Comparison of ENCODE assay signal across 19 cellular contexts in genomic region chr4:124973716-124974115, GRCh38.
"Had no signal": no experiment of that assay in that cellular context is flagged by ENCODE, and none has a peak within 500 bp of the region (broad histone marks: within the 10 kb centered on the region; RNA-seq: fewer than 3 reads in every experiment).

No MANE protein-coding gene starts in this region.

- H3K4me3 Mint-ChIP-seq: naive B cell; stimulated activated effector memory CD8-positive, alpha-beta T cell treated with anti-CD3 and anti-CD28 coated beads, Interleukin-12 subunit alpha, Interleukin-12 subunit beta, amount 100 ng/mL, for 72 hours had no signal

- ATAC-seq: gastroesophageal sphincter; lower lobe of right lung; psoas muscle; right lobe of liver; stimulated activated effector memory CD8-positive, alpha-beta T cell treated with anti-CD3 and anti-CD28 coated beads, Interleukin-12 subunit alpha, Interleukin-12 subunit beta, amount 100 ng/mL, for 72 hours; stimulated activated naive CD8-positive, alpha-beta T cell treated with anti-CD3 and anti-CD28 coated beads, Interleukin-15, Interleukin-2, amounts not matched to agents 100 U/mL and 50 U/mL, for 24 hours had no signal

- H3K9me3 ChIP-seq: gastroesophageal sphincter, lower lobe of right lung, neutrophil, psoas muscle, right lobe of liver, tibial artery, upper lobe of left lung, uterus had no signal

- H3K27ac ChIP-seq: gastroesophageal sphincter, left ventricle myocardium inferior, lower lobe of right lung, neutrophil, psoas muscle, right lobe of liver, tibial artery, upper lobe of left lung, uterus had no signal

- H3K4me1 Mint-ChIP-seq: naive B cell; stimulated activated effector memory CD8-positive, alpha-beta T cell treated with anti-CD3 and anti-CD28 coated beads, Interleukin-12 subunit alpha, Interleukin-12 subunit beta, amount 100 ng/mL, for 72 hours had no signal

- H3K27me3 ChIP-seq: gastroesophageal sphincter, neutrophil, right lobe of liver, tibial artery, upper lobe of left lung, uterus had no signal

- H3K27ac Mint-ChIP-seq: naive B cell; stimulated activated effector memory CD8-positive, alpha-beta T cell treated with anti-CD3 and anti-CD28 coated beads, Interleukin-12 subunit alpha, Interleukin-12 subunit beta, amount 100 ng/mL, for 72 hours had no signal

- H3K27me3 Mint-ChIP-seq: naive B cell had no signal

- H3K4me1 ChIP-seq: gastroesophageal sphincter, left ventricle myocardium inferior, lower lobe of right lung, psoas muscle, right lobe of liver, upper lobe of left lung, uterus had no signal

- H3K36me3 Mint-ChIP-seq: naive B cell; stimulated activated effector memory CD8-positive, alpha-beta T cell treated with anti-CD3 and anti-CD28 coated beads, Interleukin-12 subunit alpha, Interleukin-12 subunit beta, amount 100 ng/mL, for 72 hours had no signal

- H3K4me3 ChIP-seq: gastroesophageal sphincter, left ventricle myocardium inferior, lower lobe of right lung, psoas muscle, right lobe of liver, tibial artery, upper lobe of left lung, uterus had no signal

- H3K36me3 ChIP-seq: gastroesophageal sphincter, left ventricle myocardium inferior, lower lobe of right lung, neutrophil, right lobe of liver, tibial artery, upper lobe of left lung, uterus had no signal

- DNase-seq: effector memory CD4-positive, alpha-beta T cell; glutamatergic neuron; islet precursor cell; left ventricle myocardium inferior; lower lobe of right lung; mesenchymal stem cell; naive B cell; psoas muscle; retina; right lobe of liver; stimulated activated CD4-positive, alpha-beta T cell treated with anti-CD3 and anti-CD28 coated beads, Interleukin-4, amount 100 ng/mL, for 1 hour; stimulated activated CD8-positive, alpha-beta memory T cell treated with anti-CD3 and anti-CD28 coated beads, Interleukin-4, amount 100 ng/mL, for 48 hours; stimulated activated naive CD8-positive, alpha-beta T cell treated with anti-CD3 and anti-CD28 coated beads, Interleukin-15, Interleukin-2, amounts not matched to agents 100 U/mL and 50 U/mL, for 24 hours; tibial artery; upper lobe of left lung; uterus had no signal
